Comparison of ENCODE assay signal across 1 cellular context in the genomic region with DNA sequence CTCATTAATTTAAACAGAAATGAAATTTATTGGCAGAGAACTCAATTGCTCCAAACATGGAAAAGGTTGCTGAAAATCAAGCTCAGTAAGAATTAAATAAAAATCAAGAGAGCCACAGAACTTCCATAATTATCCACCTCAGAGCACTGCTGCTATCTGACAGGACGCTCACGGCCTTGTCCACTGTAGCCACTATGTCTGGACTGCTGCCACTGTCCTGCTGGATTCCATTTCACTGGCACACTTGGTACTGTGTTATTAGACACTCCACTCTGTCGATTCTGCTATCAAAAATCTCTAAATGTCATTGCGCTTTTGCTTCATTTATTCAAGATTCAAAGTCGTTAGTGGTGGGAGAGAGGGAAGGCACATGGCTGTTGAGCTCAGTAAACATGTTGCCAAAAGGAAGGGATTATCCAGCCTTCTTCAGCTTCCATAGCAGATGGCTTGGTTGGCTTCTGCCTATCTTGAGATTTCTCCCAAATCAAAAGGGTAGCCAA.
TF ChIP-seq lines count a peak whose summit lies in the region.

No MANE protein-coding gene starts in this region.

TF ChIP-seq in GM23338, 12 proteins besides CTCF, POLR2A, EP300 and RAD21 (continued from another document):
- TF ChIP-seq, protein P1, sequence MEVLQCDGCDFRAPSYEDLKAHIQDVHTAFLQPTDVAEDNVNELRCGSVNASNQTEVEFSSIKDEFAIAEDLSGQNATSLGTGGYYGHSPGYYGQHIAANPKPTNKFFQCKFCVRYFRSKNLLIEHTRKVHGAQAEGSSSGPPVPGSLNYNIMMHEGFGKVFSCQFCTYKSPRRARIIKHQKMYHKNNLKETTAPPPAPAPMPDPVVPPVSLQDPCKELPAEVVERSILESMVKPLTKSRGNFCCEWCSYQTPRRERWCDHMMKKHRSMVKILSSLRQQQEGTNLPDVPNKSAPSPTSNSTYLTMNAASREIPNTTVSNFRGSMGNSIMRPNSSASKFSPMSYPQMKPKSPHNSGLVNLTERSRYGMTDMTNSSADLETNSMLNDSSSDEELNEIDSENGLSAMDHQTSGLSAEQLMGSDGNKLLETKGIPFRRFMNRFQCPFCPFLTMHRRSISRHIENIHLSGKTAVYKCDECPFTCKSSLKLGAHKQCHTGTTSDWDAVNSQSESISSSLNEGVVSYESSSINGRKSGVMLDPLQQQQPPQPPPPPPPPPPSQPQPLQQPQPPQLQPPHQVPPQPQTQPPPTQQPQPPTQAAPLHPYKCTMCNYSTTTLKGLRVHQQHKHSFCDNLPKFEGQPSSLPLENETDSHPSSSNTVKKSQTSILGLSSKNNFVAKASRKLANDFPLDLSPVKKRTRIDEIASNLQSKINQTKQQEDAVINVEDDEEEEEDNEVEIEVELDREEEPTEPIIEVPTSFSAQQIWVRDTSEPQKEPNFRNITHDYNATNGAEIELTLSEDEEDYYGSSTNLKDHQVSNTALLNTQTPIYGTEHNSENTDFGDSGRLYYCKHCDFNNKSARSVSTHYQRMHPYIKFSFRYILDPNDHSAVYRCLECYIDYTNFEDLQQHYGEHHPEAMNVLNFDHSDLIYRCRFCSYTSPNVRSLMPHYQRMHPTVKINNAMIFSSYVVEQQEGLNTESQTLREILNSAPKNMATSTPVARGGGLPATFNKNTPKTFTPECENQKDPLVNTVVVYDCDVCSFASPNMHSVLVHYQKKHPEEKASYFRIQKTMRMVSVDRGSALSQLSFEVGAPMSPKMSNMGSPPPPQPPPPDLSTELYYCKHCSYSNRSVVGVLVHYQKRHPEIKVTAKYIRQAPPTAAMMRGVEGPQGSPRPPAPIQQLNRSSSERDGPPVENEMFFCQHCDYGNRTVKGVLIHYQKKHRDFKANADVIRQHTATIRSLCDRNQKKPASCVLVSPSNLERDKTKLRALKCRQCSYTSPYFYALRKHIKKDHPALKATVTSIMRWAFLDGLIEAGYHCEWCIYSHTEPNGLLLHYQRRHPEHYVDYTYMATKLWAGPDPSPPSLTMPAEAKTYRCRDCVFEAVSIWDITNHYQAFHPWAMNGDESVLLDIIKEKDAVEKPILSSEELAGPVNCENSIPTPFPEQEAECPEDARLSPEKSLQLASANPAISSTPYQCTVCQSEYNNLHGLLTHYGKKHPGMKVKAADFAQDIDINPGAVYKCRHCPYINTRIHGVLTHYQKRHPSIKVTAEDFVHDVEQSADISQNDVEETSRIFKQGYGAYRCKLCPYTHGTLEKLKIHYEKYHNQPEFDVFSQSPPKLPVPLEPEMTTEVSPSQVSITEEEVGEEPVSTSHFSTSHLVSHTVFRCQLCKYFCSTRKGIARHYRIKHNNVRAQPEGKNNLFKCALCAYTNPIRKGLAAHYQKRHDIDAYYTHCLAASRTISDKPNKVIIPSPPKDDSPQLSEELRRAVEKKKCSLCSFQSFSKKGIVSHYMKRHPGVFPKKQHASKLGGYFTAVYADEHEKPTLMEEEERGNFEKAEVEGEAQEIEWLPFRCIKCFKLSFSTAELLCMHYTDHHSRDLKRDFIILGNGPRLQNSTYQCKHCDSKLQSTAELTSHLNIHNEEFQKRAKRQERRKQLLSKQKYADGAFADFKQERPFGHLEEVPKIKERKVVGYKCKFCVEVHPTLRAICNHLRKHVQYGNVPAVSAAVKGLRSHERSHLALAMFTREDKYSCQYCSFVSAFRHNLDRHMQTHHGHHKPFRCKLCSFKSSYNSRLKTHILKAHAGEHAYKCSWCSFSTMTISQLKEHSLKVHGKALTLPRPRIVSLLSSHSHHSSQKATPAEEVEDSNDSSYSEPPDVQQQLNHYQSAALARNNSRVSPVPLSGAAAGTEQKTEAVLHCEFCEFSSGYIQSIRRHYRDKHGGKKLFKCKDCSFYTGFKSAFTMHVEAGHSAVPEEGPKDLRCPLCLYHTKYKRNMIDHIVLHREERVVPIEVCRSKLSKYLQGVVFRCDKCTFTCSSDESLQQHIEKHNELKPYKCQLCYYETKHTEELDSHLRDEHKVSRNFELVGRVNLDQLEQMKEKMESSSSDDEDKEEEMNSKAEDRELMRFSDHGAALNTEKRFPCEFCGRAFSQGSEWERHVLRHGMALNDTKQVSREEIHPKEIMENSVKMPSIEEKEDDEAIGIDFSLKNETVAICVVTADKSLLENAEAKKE (CRISPR knock-in tag; IDR thresholded peaks at IDR 0.05), result no peak
- TF ChIP-seq EZH2phosphoT487 (IDR thresholded peaks at IDR 0.05; ENCODE audit: unreplicated experiment) (no peak), STAT1 (IDR thresholded peaks at IDR 0.05; ENCODE audit: unreplicated experiment) (no peak)
